28 cellular contexts compared by ENCODE assay signal in the genomic region with DNA sequence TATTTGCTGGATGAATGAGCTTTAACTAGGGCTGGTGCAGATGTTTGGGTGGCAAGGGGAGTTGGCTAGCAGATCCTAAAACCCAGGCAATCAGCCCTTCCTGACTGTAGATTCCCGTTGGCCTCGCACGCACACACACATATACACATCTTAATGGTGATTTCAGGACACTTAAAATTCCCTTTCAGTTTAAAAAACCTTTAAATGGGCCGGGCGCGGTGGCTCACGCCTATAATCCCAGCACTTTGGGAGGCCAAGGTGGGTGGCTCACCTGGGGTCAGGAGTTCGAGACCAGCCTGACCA. TPM values are rescaled to one million over a fixed set of nuclear protein-coding genes. Genes with fewer than 3 reads are reported as not detected.
A peak's percentile ranks its signal among the peaks of the same experiment; 100 is the strongest.
DNase-seq lines count a peak whose midpoint lies in the region; ATAC-seq, FAIRE-seq and TF ChIP-seq lines count a peak whose summit lies in the region.
"Had no signal": no experiment of that assay in that cellular context is flagged by ENCODE, and none has a peak within 500 bp of the region (broad histone marks: within the 10 kb centered on the region; RNA-seq: fewer than 3 reads in every experiment).

No MANE protein-coding gene starts in this region.

- H3K4me1 Mint-ChIP-seq in MCF 10A (ENCODE audit: insufficient read depth, unreplicated experiment) = peaks cover 9% of the 10 kb centered on the region
- H3K4me1 Mint-ChIP-seq: activated CD4-positive, alpha-beta T cell treated with anti-CD3 and anti-CD28 coated beads, Interleukin-2, amount 10 ng/mL, durations not matched to agents 7 days and 5 days; activated naive CD4-positive, alpha-beta T cell treated with anti-CD3 and anti-CD28 coated beads, Interleukin-2, amount 50 U/mL, for 24 hours had no signal

- dilution Hi-C loops in keratinocyte (cut with MboI; ENCODE audit: extremely low pct_ligation_motif_present, low sequenced_read_pairs) = no loop called here

- BruUV-seq in MCF 10A (replicated peaks; lab: Mats Ljungman, UMichigan) = no TSS peak

- CTCF ChIA-PET in HEK293 (lab: Yijun Ruan, JAX) (interaction anchor here (0.6 to 3.9 kb wide), 4 partner anchors 10 to 302 kb away, joined by 3 to 30 read pairs (median 4); no protein-coding TSS in a partner anchor), MCF 10A (lab: Yijun Ruan, JAX) (interaction anchor here (0.6 to 5.5 kb wide), 11 partner anchors 10 to 524 kb away, joined by 3 to 38 read pairs (median 4); no protein-coding TSS in a partner anchor)

- intact Hi-C loops in MCF 10A (cut with micrococcal nuclease) = no loop called here

- H3K36me3 ChIP-seq in HEK293 (ENCODE audit: control insufficient read depth in 2 of 2, insufficient read depth in 1 of 2, low read length in 2 of 2) (no peaks in the 10 kb centered on the region), keratinocyte (ENCODE audit: control insufficient read depth in 2 of 2, extremely low read depth in 1 of 2, insufficient read depth in 2 of 2, low read length in 2 of 2) (no peaks in the 10 kb centered on the region), smooth muscle cell (ENCODE audit: low read depth) (no peaks in the 10 kb centered on the region)
- H3K36me3 ChIP-seq: BE2C, Peyer's patch, spleen, thyroid gland had no signal

- H3K4me2 ChIP-seq in keratinocyte (ENCODE audit: control insufficient read depth, extremely low read depth, insufficient read depth, low read depth, low read length) (peak overlapping the region; percentile 90), smooth muscle cell (peak overlapping the region; percentile 31)
- H3K4me2 ChIP-seq: A549, SK-N-SH had no signal

- H3K9me3 ChIP-seq in HEK293 (ENCODE audit: control insufficient read depth, insufficient read depth, low read depth, low read length) = no peaks in the 10 kb centered on the region
- no peaks in the 10 kb centered on the region for H3K9me3 ChIP-seq in keratinocyte (ENCODE audit: control insufficient read depth, low read depth, low read length)
- H3K9me3 ChIP-seq in smooth muscle cell (replicated peaks; ENCODE audit: low read depth) = no peaks in the 10 kb centered on the region
- H3K9me3 ChIP-seq: A549, BE2C, Peyer's patch, SK-N-SH, spleen, thyroid gland had no signal

- H3K4me3 Mint-ChIP-seq in MCF 10A (ENCODE audit: unreplicated experiment) = peak overlapping the region; percentile 54
- H3K4me3 Mint-ChIP-seq: activated CD4-positive, alpha-beta T cell treated with anti-CD3 and anti-CD28 coated beads, Interleukin-2, amount 10 ng/mL, durations not matched to agents 7 days and 5 days; activated naive CD4-positive, alpha-beta T cell treated with anti-CD3 and anti-CD28 coated beads, Interleukin-2, amount 50 U/mL, for 24 hours; dendritic cell treated with granulocyte-macrophage colony-stimulating factor and Interleukin-4, amounts not matched to agents 40 ng/mL and 50 ng/mL, for 4 days had no signal

- H3K27me3 ChIP-seq in keratinocyte (ENCODE audit: control insufficient read depth, extremely low read depth, insufficient read depth, low read length) = no peaks in the 10 kb centered on the region
- no peaks in the 10 kb centered on the region for H3K27me3 ChIP-seq in smooth muscle cell (ENCODE audit: low read depth)
- H3K27me3 ChIP-seq: BE2C, Peyer's patch, spleen, thyroid gland had no signal

- TF ChIP-seq CTCF in HEK293 (tag by site-specific recombination; IDR thresholded peaks at IDR 0.05) = no peak
- no peak for TF ChIP-seq CTCF in MCF 10A (IDR thresholded peaks at IDR 0.05; ENCODE audit: unreplicated experiment)
- no peak for TF ChIP-seq CTCF in keratinocyte (optimal IDR thresholded peaks at IDR 0.05 in 1 of 3, IDR thresholded peaks at IDR 0.05 in 1 of 3, conservative IDR thresholded peaks at IDR 0.05 in 1 of 3; ENCODE audit: extremely low read depth in 1 of 3, insufficient read depth in 2 of 3, low read length in 3 of 3)
- TF ChIP-seq CTCF in smooth muscle cell (IDR thresholded peaks at IDR 0.05; ENCODE audit: borderline replicate concordance, insufficient read depth, poor library complexity, severe bottlenecking) = no peak

- H3K27me3 Mint-ChIP-seq in MCF 10A (ENCODE audit: insufficient read depth, unreplicated experiment) = no peaks in the 10 kb centered on the region
- H3K27me3 Mint-ChIP-seq: activated naive CD4-positive, alpha-beta T cell treated with anti-CD3 and anti-CD28 coated beads, Interleukin-2, amount 50 U/mL, for 24 hours had no signal

- no peaks in the 10 kb centered on the region for H3K9me1 ChIP-seq in keratinocyte (ENCODE audit: control insufficient read depth, extremely low read depth, insufficient read depth, low read length)

- H3K79me2 ChIP-seq in keratinocyte (ENCODE audit: control insufficient read depth, insufficient read depth, low read length) = no peaks in the 10 kb centered on the region
- no peaks in the 10 kb centered on the region for H3K79me2 ChIP-seq in smooth muscle cell (ENCODE audit: low read depth)

- no peak for ATAC-seq in GM21529 (IDR thresholded peaks at IDR 0.05; ENCODE audit: unreplicated experiment)
- ATAC-seq: A549, left cardiac atrium had no signal

- H2AFZ ChIP-seq in keratinocyte (ENCODE audit: control insufficient read depth, low read length) = peak overlapping the region; percentile 91
- H2AFZ ChIP-seq in smooth muscle cell (ENCODE audit: low read depth) = peak overlapping the region; percentile 89

- WGBS in smooth muscle cell (ENCODE audit: low lambda C conversion rate) = 88% methylated on average over 8 of the region's 8 CpGs

- peak overlapping the region; percentile 92 for H3K27ac Mint-ChIP-seq in MCF 10A (ENCODE audit: low read depth, unreplicated experiment)
- H3K27ac Mint-ChIP-seq: activated CD4-positive, alpha-beta T cell treated with anti-CD3 and anti-CD28 coated beads, Interleukin-2, amount 10 ng/mL, durations not matched to agents 7 days and 5 days; activated naive CD4-positive, alpha-beta T cell treated with anti-CD3 and anti-CD28 coated beads, Interleukin-2, amount 50 U/mL, for 24 hours; dendritic cell treated with granulocyte-macrophage colony-stimulating factor and Interleukin-4, amounts not matched to agents 40 ng/mL and 50 ng/mL, for 4 days had no signal

- no peak for FAIRE-seq in keratinocyte (lab: Jason Lieb, UNC)
- FAIRE-seq: A549, endothelial cell of umbilical vein, H54 had no signal

- H4K20me1 ChIP-seq in keratinocyte (ENCODE audit: control insufficient read depth, extremely low read depth, insufficient read depth, low read length) = no peaks in the 10 kb centered on the region
- no peaks in the 10 kb centered on the region for H4K20me1 ChIP-seq in smooth muscle cell (ENCODE audit: low read depth)

- H3K27ac ChIP-seq in HEK293 (ENCODE audit: extremely low read depth, low read depth, low read length) (no peak overlapping the region), keratinocyte (ENCODE audit: control insufficient read depth, insufficient read depth, low read length) (peak overlapping the region; percentile 97), smooth muscle cell (ENCODE audit: low read depth) (peak overlapping the region; percentile 38)
- H3K27ac ChIP-seq: Peyer's patch, spleen, thyroid gland had no signal

- peaks cover 6% of the 10 kb centered on the region for H3K36me3 Mint-ChIP-seq in MCF 10A (ENCODE audit: insufficient read depth, unreplicated experiment)
- H3K36me3 Mint-ChIP-seq: activated naive CD4-positive, alpha-beta T cell treated with anti-CD3 and anti-CD28 coated beads, Interleukin-2, amount 50 U/mL, for 24 hours had no signal

- H3K4me3 ChIP-seq in HEK293 (ENCODE audit: low read depth, low read length) (no peak overlapping the region), keratinocyte (ENCODE audit: control insufficient read depth in 2 of 3, extremely low read depth in 1 of 3, insufficient read depth in 2 of 3, low read depth in 1 of 3, low read length in 3 of 3) (peak overlapping the region in 1 of 3 experiments; percentile 58), smooth muscle cell (no peak overlapping the region)
- H3K4me3 ChIP-seq: A549, Peyer's patch, spleen, thyroid gland had no signal

- H3F3A ChIP-seq in smooth muscle cell (ENCODE audit: low read depth) = no peaks in the 10 kb centered on the region

- H3K9me3 Mint-ChIP-seq in MCF 10A (ENCODE audit: unreplicated experiment) = no peaks in the 10 kb centered on the region
- H3K9me3 Mint-ChIP-seq: activated CD4-positive, alpha-beta T cell treated with anti-CD3 and anti-CD28 coated beads, Interleukin-2, amount 10 ng/mL, durations not matched to agents 7 days and 5 days; activated naive CD4-positive, alpha-beta T cell treated with anti-CD3 and anti-CD28 coated beads, Interleukin-2, amount 50 U/mL, for 24 hours; dendritic cell treated with granulocyte-macrophage colony-stimulating factor and Interleukin-4, amounts not matched to agents 40 ng/mL and 50 ng/mL, for 4 days had no signal

- POLR2A ChIA-PET in HEK293 (lab: Yijun Ruan, JAX) (no interaction called here), MCF 10A (lab: Yijun Ruan, JAX) (interaction anchor here (0.6 to 2.9 kb wide), 21 partner anchors 11 to 451 kb away, joined by 3 to 23 read pairs (median 4); partner anchors contain the start of genes ANKRD12 and MTCL1)

- DNase-seq in MCF 10A (ENCODE audit: unreplicated experiment) (no peak), keratinocyte (ENCODE audit: low read depth, low spot score) (no peak), smooth muscle cell (lab: John Stamatoyannopoulos, UW; ENCODE audit: unreplicated experiment) (no peak), RKO (ENCODE audit: low spot score) (no peak), NCI-H510A (lab: John Stamatoyannopoulos, UW) (no peak), NCI-H2227 treated with DMSO at 0.1 percent for 48 hours (lab: John Stamatoyannopoulos, UW) (no peak)
- DNase-seq: activated CD4-positive, alpha-beta T cell treated with anti-CD3 and anti-CD28 coated beads, Interleukin-2, amount 10 ng/mL, durations not matched to agents 7 days and 5 days; anterior cingulate cortex; BE2C; central memory CD4-positive, alpha-beta T cell; DMS53; GDM1; KG1; left cardiac atrium; occipital lobe; Peyer's patch; SK-N-SH; spleen; stimulated activated CD4-positive, alpha-beta T cell treated with anti-CD3 and anti-CD28 coated beads, Interleukin-4, amount 100 ng/mL, for 1 hour; stimulated activated naive CD4-positive, alpha-beta T cell; thyroid gland had no signal

- H3K9ac ChIP-seq in keratinocyte (ENCODE audit: control insufficient read depth, extremely low read depth, insufficient read depth, low read length) (peak overlapping the region; percentile 82), smooth muscle cell (ENCODE audit: low read depth) (no peak overlapping the region)
- H3K9ac ChIP-seq: SK-N-SH had no signal

- no peaks in the 10 kb centered on the region for H3K4me1 ChIP-seq in HEK293 (ENCODE audit: control insufficient read depth, insufficient read depth, low read length)
- peaks cover 21% of the 10 kb centered on the region for H3K4me1 ChIP-seq in keratinocyte (ENCODE audit: control insufficient read depth, extremely low read depth, insufficient read depth, low read length)
- H3K4me1 ChIP-seq in smooth muscle cell (ENCODE audit: low read depth) = peaks cover 9% of the 10 kb centered on the region
- H3K4me1 ChIP-seq: A549, BE2C, Peyer's patch, spleen had no signal

RNA-seq across cellular contexts. Expression of gene MTCL1, which starts 19.5 kb away (rescaled TPM):
- total RNA-seq in MCF 10A (2022) (11.6 and 19.8 TPM in 2 replicates), smooth muscle cell (15.2 and 15.3 TPM in 2 replicates)
- polyA plus RNA-seq in keratinocyte (9.6 to 15.4 TPM (median 10.4 TPM) in 3 replicates), smooth muscle cell (5.5 and 9.9 TPM in 2 replicates)
- polyA plus RNA-seq in keratinocyte (2011; ENCODE audit: low read depth) = 30.3 TPM
- polyA plus RNA-seq in keratinocyte (2011; cell fraction: cytosol; rRNA removed) = 6.1 and 8.8 TPM in 2 replicates
- polyA plus RNA-seq in keratinocyte (2011; cell fraction: nucleus; rRNA removed) = 43.3 and 43.9 TPM in 2 replicates
- polyA plus RNA-seq in keratinocyte (2012; ENCODE audit: low replicate concordance) = 9.3 and 13.3 TPM in 2 replicates
- 13.6 to 27.4 TPM (median 21.6 TPM) in 3 replicates for polyA minus RNA-seq in keratinocyte
- 10.6 TPM for polyA minus RNA-seq in keratinocyte (2011; cell fraction: cytosol; rRNA and poly(A)+ RNA removed)
- polyA minus RNA-seq in keratinocyte (2011; cell fraction: nucleus; rRNA and poly(A)+ RNA removed) = 34.3 and 64.2 TPM in 2 replicates
